8 cellular contexts compared by ENCODE assay signal in the genomic region with DNA sequence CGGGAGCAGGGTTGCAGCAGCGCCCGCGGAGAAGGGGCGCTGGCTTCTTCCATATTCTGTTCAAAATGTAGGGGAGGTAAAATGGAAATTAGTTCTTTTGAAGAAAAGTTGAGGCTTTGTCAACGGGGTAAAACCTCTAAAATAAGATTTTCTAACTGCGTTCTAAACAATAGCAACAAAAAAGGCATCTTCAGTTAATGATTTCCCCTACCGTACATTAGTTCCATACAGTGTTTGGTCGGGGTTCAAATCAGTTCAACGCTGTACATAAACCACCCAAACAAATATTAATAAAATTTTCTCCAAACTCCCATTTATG. TPM values are rescaled to one million over a fixed set of nuclear protein-coding genes. Genes with fewer than 3 reads are reported as not detected.
DNase-seq lines count a peak whose midpoint lies in the region; ATAC-seq and TF ChIP-seq lines count a peak whose summit lies in the region.

No MANE protein-coding gene starts in this region.

- ATAC-seq in activated CD8-positive, alpha-beta T cell treated with anti-CD3 and anti-CD28 coated beads, Interleukin-2, amount 10 ng/mL, durations not matched to agents 7 days and 5 days, result no peak
- ATAC-seq in activated CD4-positive, CD25-positive, alpha-beta regulatory T cell treated with anti-CD3 and anti-CD28 coated beads, Interleukin-2, amount 50 U/mL, for 24 hours, result no peak
- no peak for ATAC-seq in GM18498 (IDR thresholded peaks at IDR 0.05; ENCODE audit: unreplicated experiment)

- peaks cover 15% of the 10 kb centered on the region for H3K4me1 Mint-ChIP-seq in activated CD8-positive, alpha-beta T cell treated with anti-CD3 and anti-CD28 coated beads, Interleukin-2, amount 10 ng/mL, durations not matched to agents 7 days and 5 days (ENCODE audit: low read depth)

- intact Hi-C loops in spleen (cut with DNase I; ENCODE audit: low total_unique reads), result no loop called here

- H3K9me3 ChIP-seq in HEK293 (ENCODE audit: control insufficient read depth, insufficient read depth, low read depth, low read length), result no peaks in the 10 kb centered on the region
- no peaks in the 10 kb centered on the region for H3K9me3 ChIP-seq in iPS DF 6.9 (ENCODE audit: control insufficient read depth, insufficient read depth, low read length)
- no peaks in the 10 kb centered on the region for H3K9me3 ChIP-seq in spleen

- H3K27me3 ChIP-seq in iPS DF 6.9 (ENCODE audit: control insufficient read depth, insufficient read depth, low read length) (no peaks in the 10 kb centered on the region), spleen (replicated peaks in 1 of 7) (peaks cover 0 to 7% (median 0%) of the 10 kb centered on the region in 7 donors)

- H3K4me1 ChIP-seq in HEK293 (ENCODE audit: control insufficient read depth, insufficient read depth, low read length) (peaks cover 3% of the 10 kb centered on the region), iPS DF 6.9 (ENCODE audit: control insufficient read depth, insufficient read depth, low read length) (no peaks in the 10 kb centered on the region), spleen (peaks cover 2 to 31% (median 15%) of the 10 kb centered on the region in 6 donors)

- POLR2A ChIA-PET in HEK293 (lab: Yijun Ruan, JAX), result interaction anchor here (0.6 to 1.6 kb wide), 5 partner anchors 66 to 191 kb away, joined by 3 to 8 read pairs (median 3); no protein-coding TSS in a partner anchor
- POLR2A ChIA-PET in activated CD8-positive, alpha-beta T cell treated with anti-CD3 and anti-CD28 coated beads, Interleukin-2, amount 10 ng/mL, durations not matched to agents 7 days and 5 days (lab: Charles Lee), result interaction anchor here (1.5 kb wide), 1 partner anchor 557 kb away, joined by 4 read pairs; no protein-coding TSS in a partner anchor

- H3K36me3 ChIP-seq in HEK293 (ENCODE audit: control insufficient read depth in 2 of 2, insufficient read depth in 1 of 2, low read length in 2 of 2) (no peaks in the 10 kb centered on the region), iPS DF 6.9 (ENCODE audit: control insufficient read depth, insufficient read depth, low read length) (no peaks in the 10 kb centered on the region), spleen (no peaks in the 10 kb centered on the region)

- no peak for TF ChIP-seq POLR2A in spleen (IDR thresholded peaks at IDR 0.05)

- no peaks in the 10 kb centered on the region for H3K9me3 Mint-ChIP-seq in activated CD8-positive, alpha-beta T cell treated with anti-CD3 and anti-CD28 coated beads, Interleukin-2, amount 10 ng/mL, durations not matched to agents 7 days and 5 days (ENCODE audit: insufficient read depth)

- TF ChIP-seq CTCF in HEK293 (tag by site-specific recombination; IDR thresholded peaks at IDR 0.05) (no peak), spleen (IDR thresholded peaks at IDR 0.05 in 8 of 11, conservative IDR thresholded peaks at IDR 0.05 in 3 of 11) (no peak)

- H3K27me3 Mint-ChIP-seq in activated CD8-positive, alpha-beta T cell treated with anti-CD3 and anti-CD28 coated beads, Interleukin-2, amount 10 ng/mL, durations not matched to agents 7 days and 5 days (ENCODE audit: low read depth), result peaks cover 3% of the 10 kb centered on the region

- peak overlapping the region; percentile 94 for H3K27ac Mint-ChIP-seq in activated CD8-positive, alpha-beta T cell treated with anti-CD3 and anti-CD28 coated beads, Interleukin-2, amount 10 ng/mL, durations not matched to agents 7 days and 5 days

- H3K4me3 Mint-ChIP-seq in activated CD8-positive, alpha-beta T cell treated with anti-CD3 and anti-CD28 coated beads, Interleukin-2, amount 10 ng/mL, durations not matched to agents 7 days and 5 days, result peak overlapping the region; percentile 91

- no CpG with 5 or more reads among the region's 10 CpGs for WGBS in iPS DF 6.9 (ENCODE audit: insufficient coverage, insufficient read length)
- 5 to 9% (median 6%) methylated on average over 10 of the region's 10 CpGs for WGBS in spleen, 5 donors

- H3K27ac ChIP-seq in HEK293 (ENCODE audit: extremely low read depth, low read depth, low read length), result peak overlapping the region; percentile 100
- H3K27ac ChIP-seq in iPS DF 6.9 (ENCODE audit: low read length), result no peak overlapping the region
- peak overlapping the region; percentile 88 to 98 (median 93) for H3K27ac ChIP-seq in spleen

- H3K4me3 ChIP-seq in HEK293 (ENCODE audit: low read depth, low read length) (peak overlapping the region; percentile 95), iPS DF 6.9 (ENCODE audit: low read length) (peak overlapping the region; percentile 96; the same call in 1 of the 2 replicates), spleen (peak overlapping the region; percentile 81 to 100 (median 99))

- peaks cover 2% of the 10 kb centered on the region for H3K36me3 Mint-ChIP-seq in activated CD8-positive, alpha-beta T cell treated with anti-CD3 and anti-CD28 coated beads, Interleukin-2, amount 10 ng/mL, durations not matched to agents 7 days and 5 days (ENCODE audit: low read depth)

- no peak for DNase-seq in activated CD8-positive, alpha-beta T cell treated with anti-CD3 and anti-CD28 coated beads, Interleukin-2, amount 10 ng/mL, durations not matched to agents 7 days and 5 days
- DNase-seq in iPS DF 6.9 (ENCODE audit: low read depth, low spot score), result no peak
- no peak for DNase-seq in spleen
- DNase-seq in 8988T, result no peak
- DNase-seq in central memory CD4-positive, alpha-beta T cell, result no peak

- CTCF ChIA-PET in HEK293 (lab: Yijun Ruan, JAX), result interaction anchor here (0.7 to 1.0 kb wide), 2 partner anchors 59 to 143 kb away, joined by 3 read pairs; no protein-coding TSS in a partner anchor
- CTCF ChIA-PET in activated CD8-positive, alpha-beta T cell treated with anti-CD3 and anti-CD28 coated beads, Interleukin-2, amount 10 ng/mL, durations not matched to agents 7 days and 5 days (lab: Charles Lee), result interaction anchor here (0.7 to 1.2 kb wide), 3 partner anchors 19 to 194 kb away, joined by 3 read pairs; no protein-coding TSS in a partner anchor

TF ChIP-seq in HEK293, 187 proteins besides CTCF, POLR2A, EP300 and RAD21:
- peak; percentile 44; the same call in 1 of the 2 replicates for TF ChIP-seq ZNF335 (tag by site-specific recombination; conservative IDR thresholded peaks at IDR 0.05)
- no peak for TF ChIP-seq ZNF48 (tag by site-specific recombination; IDR thresholded peaks at IDR 0.05)
- TF ChIP-seq, protein P1, sequence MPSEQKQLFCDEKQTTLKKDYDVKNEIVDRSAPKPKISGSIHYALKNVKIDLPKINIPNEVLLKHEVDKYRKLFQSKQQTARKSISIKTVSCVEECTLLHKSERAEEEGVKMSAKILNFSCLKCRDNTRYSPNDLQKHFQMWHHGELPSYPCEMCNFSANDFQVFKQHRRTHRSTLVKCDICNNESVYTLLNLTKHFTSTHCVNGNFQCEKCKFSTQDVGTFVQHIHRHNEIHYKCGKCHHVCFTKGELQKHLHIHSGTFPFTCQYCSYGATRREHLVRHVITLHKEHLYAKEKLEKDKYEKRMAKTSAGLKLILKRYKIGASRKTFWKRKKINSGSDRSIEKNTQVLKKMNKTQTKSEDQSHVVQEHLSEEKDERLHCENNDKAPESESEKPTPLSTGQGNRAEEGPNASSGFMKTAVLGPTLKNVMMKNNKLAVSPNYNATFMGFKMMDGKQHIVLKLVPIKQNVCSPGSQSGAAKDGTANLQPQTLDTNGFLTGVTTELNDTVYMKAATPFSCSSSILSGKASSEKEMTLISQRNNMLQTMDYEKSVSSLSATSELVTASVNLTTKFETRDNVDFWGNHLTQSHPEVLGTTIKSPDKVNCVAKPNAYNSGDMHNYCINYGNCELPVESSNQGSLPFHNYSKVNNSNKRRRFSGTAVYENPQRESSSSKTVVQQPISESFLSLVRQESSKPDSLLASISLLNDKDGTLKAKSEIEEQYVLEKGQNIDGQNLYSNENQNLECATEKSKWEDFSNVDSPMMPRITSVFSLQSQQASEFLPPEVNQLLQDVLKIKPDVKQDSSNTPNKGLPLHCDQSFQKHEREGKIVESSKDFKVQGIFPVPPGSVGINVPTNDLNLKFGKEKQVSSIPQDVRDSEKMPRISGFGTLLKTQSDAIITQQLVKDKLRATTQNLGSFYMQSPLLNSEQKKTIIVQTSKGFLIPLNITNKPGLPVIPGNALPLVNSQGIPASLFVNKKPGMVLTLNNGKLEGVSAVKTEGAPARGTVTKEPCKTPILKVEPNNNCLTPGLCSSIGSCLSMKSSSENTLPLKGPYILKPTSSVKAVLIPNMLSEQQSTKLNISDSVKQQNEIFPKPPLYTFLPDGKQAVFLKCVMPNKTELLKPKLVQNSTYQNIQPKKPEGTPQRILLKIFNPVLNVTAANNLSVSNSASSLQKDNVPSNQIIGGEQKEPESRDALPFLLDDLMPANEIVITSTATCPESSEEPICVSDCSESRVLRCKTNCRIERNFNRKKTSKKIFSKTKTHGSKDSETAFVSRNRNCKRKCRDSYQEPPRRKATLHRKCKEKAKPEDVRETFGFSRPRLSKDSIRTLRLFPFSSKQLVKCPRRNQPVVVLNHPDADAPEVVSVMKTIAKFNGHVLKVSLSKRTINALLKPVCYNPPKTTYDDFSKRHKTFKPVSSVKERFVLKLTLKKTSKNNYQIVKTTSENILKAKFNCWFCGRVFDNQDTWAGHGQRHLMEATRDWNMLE (tag by site-specific recombination; conservative IDR thresholded peaks at IDR 0.05; ENCODE audit: low read depth), result 0 out of 2 replicates have a peak, but pooled peaks have one; percentile 5
- TF ChIP-seq, protein P2, sequence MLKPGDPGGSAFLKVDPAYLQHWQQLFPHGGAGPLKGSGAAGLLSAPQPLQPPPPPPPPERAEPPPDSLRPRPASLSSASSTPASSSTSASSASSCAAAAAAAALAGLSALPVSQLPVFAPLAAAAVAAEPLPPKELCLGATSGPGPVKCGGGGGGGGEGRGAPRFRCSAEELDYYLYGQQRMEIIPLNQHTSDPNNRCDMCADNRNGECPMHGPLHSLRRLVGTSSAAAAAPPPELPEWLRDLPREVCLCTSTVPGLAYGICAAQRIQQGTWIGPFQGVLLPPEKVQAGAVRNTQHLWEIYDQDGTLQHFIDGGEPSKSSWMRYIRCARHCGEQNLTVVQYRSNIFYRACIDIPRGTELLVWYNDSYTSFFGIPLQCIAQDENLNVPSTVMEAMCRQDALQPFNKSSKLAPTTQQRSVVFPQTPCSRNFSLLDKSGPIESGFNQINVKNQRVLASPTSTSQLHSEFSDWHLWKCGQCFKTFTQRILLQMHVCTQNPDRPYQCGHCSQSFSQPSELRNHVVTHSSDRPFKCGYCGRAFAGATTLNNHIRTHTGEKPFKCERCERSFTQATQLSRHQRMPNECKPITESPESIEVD (tag by site-specific recombination; IDR thresholded peaks at IDR 0.05), result 0 out of 2 replicates have a peak, but pooled peaks have one; percentile 0

RNA-seq across cellular contexts. Expression of gene FANCC, which starts 0.3 kb away (rescaled TPM):
- 10 to 100 TPM; 18.2 to 19.0 TPM for total RNA-seq in activated CD8-positive, alpha-beta T cell treated with anti-CD3 and anti-CD28 coated beads, Interleukin-2, amount 10 ng/mL, durations not matched to agents 7 days and 5 days
- total RNA-seq in spleen, result 1 to 10 TPM; 5.4 to 9.7 (median 7.9) TPM
- 1 to 10 TPM in 2 of 3 donors, under 1 TPM in 1; 0.89 to 2.0 (median 1.7) TPM for polyA plus RNA-seq in spleen
